8 cellular contexts compared by ENCODE assay signal in the genomic region with DNA sequence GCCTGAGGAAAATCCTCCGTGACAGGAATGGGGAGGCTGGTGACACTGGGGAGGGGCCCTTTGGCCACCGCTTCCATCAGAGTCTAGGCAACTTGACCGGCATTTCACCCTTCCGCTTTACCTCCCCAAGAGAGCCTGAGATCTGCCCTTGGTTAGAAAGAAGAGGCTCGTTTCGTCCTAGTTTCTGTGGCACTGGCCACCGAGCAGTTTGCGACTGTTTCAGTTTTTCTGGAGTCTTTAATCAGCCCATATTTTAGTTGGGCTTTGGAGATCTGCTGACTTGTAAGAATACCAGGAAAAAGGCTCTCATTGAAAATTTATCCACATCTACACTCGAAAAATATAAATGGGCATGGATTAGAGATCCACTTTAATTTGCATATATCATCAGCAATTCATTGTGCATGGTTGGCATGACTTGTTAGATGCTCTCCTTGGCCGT. TPM values are rescaled to one million over a fixed set of nuclear protein-coding genes. Genes with fewer than 3 reads are reported as not detected.
A peak's percentile ranks its signal among the peaks of the same experiment; 100 is the strongest.
DNase-seq lines count a peak whose midpoint lies in the region; ATAC-seq and TF ChIP-seq lines count a peak whose summit lies in the region.

No MANE protein-coding gene starts in this region.

- peak; percentile 36 for ATAC-seq in HG03159 (IDR thresholded peaks at IDR 0.05; ENCODE audit: unreplicated experiment)
- no peak for ATAC-seq in activated CD8-positive, alpha-beta T cell treated with anti-CD3 and anti-CD28 coated beads for 36 hours
- peak; percentile 8 for ATAC-seq in stimulated activated naive CD8-positive, alpha-beta T cell treated with anti-CD3 and anti-CD28 coated beads, Interleukin-15, Interleukin-2, amounts not matched to agents 100 U/mL and 50 U/mL, for 24 hours
- ATAC-seq in GM18861 (IDR thresholded peaks at IDR 0.05; ENCODE audit: unreplicated experiment), result no peak
- no peak for ATAC-seq in GM18870 (IDR thresholded peaks at IDR 0.05; ENCODE audit: unreplicated experiment)

- peaks cover 9% of the 10 kb centered on the region for H3K4me1 Mint-ChIP-seq in activated CD8-positive, alpha-beta T cell treated with anti-CD3 and anti-CD28 coated beads for 36 hours (ENCODE audit: low read depth)

- intact Hi-C loops in activated CD8-positive, alpha-beta T cell treated with anti-CD3 and anti-CD28 coated beads for 36 hours (cut with micrococcal nuclease), result no loop called here

- POLR2A ChIA-PET in activated CD8-positive, alpha-beta T cell treated with anti-CD3 and anti-CD28 coated beads for 36 hours (lab: Charles Lee), result no interaction called here

- peaks cover 40% of the 10 kb centered on the region for H3K27me3 Mint-ChIP-seq in activated CD8-positive, alpha-beta T cell treated with anti-CD3 and anti-CD28 coated beads for 36 hours

- TF ChIP-seq CTCF in activated CD8-positive, alpha-beta T cell treated with anti-CD3 and anti-CD28 coated beads for 36 hours (IDR thresholded peaks at IDR 0.05), result no peak

- DNase-seq in NCI-H2227 (lab: John Stamatoyannopoulos, UW; ENCODE audit: unreplicated experiment), result peak; percentile 22
- DNase-seq in NCI-H2227 treated with DMSO at 0.1 percent for 48 hours (lab: John Stamatoyannopoulos, UW), result no peak
- DNase-seq in activated CD8-positive, alpha-beta T cell treated with anti-CD3 and anti-CD28 coated beads for 36 hours, result no peak
- no peak for DNase-seq in stimulated activated naive CD8-positive, alpha-beta T cell treated with anti-CD3 and anti-CD28 coated beads, Interleukin-15, Interleukin-2, amounts not matched to agents 100 U/mL and 50 U/mL, for 24 hours

- no peaks in the 10 kb centered on the region for H3K9me3 Mint-ChIP-seq in activated CD8-positive, alpha-beta T cell treated with anti-CD3 and anti-CD28 coated beads for 36 hours

- H3K36me3 Mint-ChIP-seq in activated CD8-positive, alpha-beta T cell treated with anti-CD3 and anti-CD28 coated beads for 36 hours (ENCODE audit: low read depth), result no peaks in the 10 kb centered on the region

- H3K27ac Mint-ChIP-seq in activated CD8-positive, alpha-beta T cell treated with anti-CD3 and anti-CD28 coated beads for 36 hours, result no peak overlapping the region

- CTCF ChIA-PET in activated CD8-positive, alpha-beta T cell treated with anti-CD3 and anti-CD28 coated beads for 36 hours (lab: Charles Lee), result no interaction called here

- H3K4me3 Mint-ChIP-seq in activated CD8-positive, alpha-beta T cell treated with anti-CD3 and anti-CD28 coated beads for 36 hours, result peak overlapping the region; percentile 46

- H3K4me3 ChIP-seq in iPS-11a (ENCODE audit: low read depth, low read length), result peak overlapping the region; percentile 71

RNA-seq across cellular contexts. Expression of a gene that starts 0.4 kb away (rescaled TPM):
- under 1 TPM in 1 of 2 experiments, not detected in 1; 0.54 TPM for total RNA-seq in activated CD8-positive, alpha-beta T cell treated with anti-CD3 and anti-CD28 coated beads for 36 hours

Comparison
In these comparisons a context has a peak if more than half of its experiments do, and no peak if none do; other contexts are left out.
1. ATAC-seq: peak in HG03159 (single experiment) and stimulated activated naive CD8-positive, alpha-beta T cell treated with anti-CD3 and anti-CD28 coated beads, Interleukin-15, Interleukin-2, amounts not matched to agents 100 U/mL and 50 U/mL, for 24 hours (single experiment); none in activated CD8-positive, alpha-beta T cell treated with anti-CD3 and anti-CD28 coated beads for 36 hours (single experiment), GM18861 (single experiment) and GM18870 (single experiment).